Comparison of ENCODE assay signal across 8 cellular contexts in the genomic region with DNA sequence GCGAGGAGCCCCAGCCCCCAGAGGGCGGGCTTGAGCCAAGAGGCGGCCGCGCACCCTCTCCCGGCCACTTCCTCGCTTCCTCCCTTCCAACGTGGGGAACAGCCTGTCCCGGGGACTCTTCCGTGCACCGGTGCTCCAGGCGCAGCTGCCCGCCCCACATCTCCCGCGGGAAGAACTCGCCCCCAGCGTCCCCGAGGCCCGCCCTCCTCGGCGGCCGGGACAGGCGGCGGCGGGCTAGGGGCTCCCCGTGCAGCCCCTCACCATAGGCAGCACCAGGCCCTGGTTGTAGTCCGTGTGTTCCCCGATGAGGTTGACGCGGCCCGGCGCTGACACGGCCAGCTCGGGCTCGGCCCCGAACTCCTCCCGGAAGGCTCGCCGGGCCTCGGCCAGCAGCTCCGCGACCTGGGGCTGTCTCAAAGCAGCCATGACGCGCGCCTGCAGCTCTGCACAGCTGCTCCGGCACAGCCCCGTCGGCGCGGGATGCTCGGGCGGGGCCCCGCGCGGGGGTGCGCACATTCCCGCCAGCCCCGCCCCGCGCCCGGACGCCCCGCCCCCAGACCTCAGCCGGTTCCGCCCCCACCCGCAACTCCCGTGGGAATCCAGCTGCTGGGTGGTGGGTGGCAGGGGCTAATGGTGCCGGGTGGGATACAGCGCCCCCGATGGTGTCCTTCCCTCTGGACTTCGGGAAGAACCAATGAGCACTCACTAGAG. TPM values are rescaled to one million over a fixed set of nuclear protein-coding genes. Genes with fewer than 3 reads are reported as not detected.
DNase-seq lines count a peak whose midpoint lies in the region; ATAC-seq and TF ChIP-seq lines count a peak whose summit lies in the region.

A gene (minus strand): TSS at position 482 of the 711 bp plus-strand sequence. CDS start 56 bp downstream, at position 426.

- TF ChIP-seq EP300 in Ishikawa (IDR thresholded peaks at IDR 0.05; ENCODE audit: borderline replicate concordance) = no peak

- no peaks in the 10 kb centered on the region for H3K9me3 Mint-ChIP-seq in Calu3 (ENCODE audit: low read depth, unreplicated experiment)

- H3K9me3 ChIP-seq in right atrium auricular region = no peaks in the 10 kb centered on the region

- H3K4me3 Mint-ChIP-seq in Calu3 (ENCODE audit: low read depth, unreplicated experiment) = peak within 1 kb of the TSS; percentile 65

- BruUV-seq in Calu3 (replicated peaks; lab: Mats Ljungman, UMichigan) = no TSS peak

- H3K27ac Mint-ChIP-seq in Calu3 (ENCODE audit: unreplicated experiment) = no peak within 1 kb of the TSS

- intact Hi-C loops in Calu3 (cut with micrococcal nuclease; ENCODE audit: unreplicated experiment) = no loop called here
- intact Hi-C loops in T-helper 1 cell treated with Interleukin-12 subunit alpha and Interleukin-12 subunit beta and Interleukin-4 antibody, amounts not matched to agents 30 ng/mL and 1 ng/mL, for 36 hours (cut with micrococcal nuclease) = loop anchor here (1.0 to 2.0 kb wide), 3 partner anchors 14 to 62 kb away; a partner anchor contains a TSS

- CTCF ChIA-PET in Calu3 (lab: Charles Lee) = interaction anchor here (0.6 to 1.8 kb wide), 6 partner anchors 15 to 148 kb away, joined by 3 to 8 read pairs (median 4); a partner anchor contains a TSS

- peaks cover 32% of the 10 kb centered on the region for H3K36me3 Mint-ChIP-seq in Calu3 (ENCODE audit: insufficient read depth, unreplicated experiment)

- no peaks in the 10 kb centered on the region for H3K4me1 Mint-ChIP-seq in Calu3 (ENCODE audit: low read depth, unreplicated experiment)

- no peaks in the 10 kb centered on the region for H3K27me3 Mint-ChIP-seq in Calu3 (ENCODE audit: unreplicated experiment)

- TF ChIP-seq RAD21 in Ishikawa (IDR thresholded peaks at IDR 0.05; ENCODE audit: low read depth) = peak; percentile 64

- peak; percentile 57 for TF ChIP-seq CTCF in Calu3 (IDR thresholded peaks at IDR 0.05; ENCODE audit: unreplicated experiment)
- TF ChIP-seq CTCF in right atrium auricular region (IDR thresholded peaks at IDR 0.05) = peak in 1 of 2 donors; percentile 83

- peak; percentile 16 for ATAC-seq in GM19468 (IDR thresholded peaks at IDR 0.05; ENCODE audit: extremely low read depth, unreplicated experiment)
- no peak for ATAC-seq in GM21360 (IDR thresholded peaks at IDR 0.05; ENCODE audit: unreplicated experiment)

- DNase-seq in Calu3 (peak; percentile 83), amygdala (lab: John Stamatoyannopoulos, UW) (peak in 43 of 56 donors; percentile 8 to 83 (median 55)), right atrium auricular region (ENCODE audit: low spot score) (peak; percentile 80)

- no peaks in the 10 kb centered on the region for H3K27me3 ChIP-seq in right atrium auricular region
- no peaks in the 10 kb centered on the region for H3K27me3 ChIP-seq in rectal smooth muscle tissue (ENCODE audit: control insufficient read depth, insufficient read depth, low read length)

- H3K4me3 ChIP-seq in right atrium auricular region (peak within 1 kb of the TSS; percentile 64 to 79), rectal smooth muscle tissue (ENCODE audit: low read length) (peak within 1 kb of the TSS; percentile 72)

- peak within 1 kb of the TSS; percentile 71 for H3K9ac ChIP-seq in rectal smooth muscle tissue (ENCODE audit: low read length)

- peak within 1 kb of the TSS; percentile 90 to 92 for H3K27ac ChIP-seq in right atrium auricular region
- H3K27ac ChIP-seq in rectal smooth muscle tissue (ENCODE audit: low read depth, low read length) = peak within 1 kb of the TSS; percentile 83

- H3K36me3 ChIP-seq in right atrium auricular region = no peaks in the 10 kb centered on the region
- H3K36me3 ChIP-seq in rectal smooth muscle tissue (ENCODE audit: control insufficient read depth, insufficient read depth, low read length) = no peaks in the 10 kb centered on the region

- peaks cover 0 to 22% of the 10 kb centered on the region in 2 donors for H3K4me1 ChIP-seq in right atrium auricular region
- H3K4me1 ChIP-seq in rectal smooth muscle tissue (ENCODE audit: control insufficient read depth, insufficient read depth, low read length) = peaks cover 8% of the 10 kb centered on the region

TF ChIP-seq in Ishikawa, 13 proteins besides CTCF, POLR2A, EP300 and RAD21:
- TF ChIP-seq TAF1 (IDR thresholded peaks at IDR 0.05; ENCODE audit: low read depth) (peak; percentile 65), CREB1 (IDR thresholded peaks at IDR 0.05; ENCODE audit: low read depth) (no peak), YY1 (IDR thresholded peaks at IDR 0.05; ENCODE audit: low read depth) (peak; percentile 82), EGR1 (IDR thresholded peaks at IDR 0.05) (peak; percentile 29; the same call in 1 of the 2 replicates), ZBTB7A (IDR thresholded peaks at IDR 0.05; ENCODE audit: low read depth) (peak; percentile 71), NFIC (IDR thresholded peaks at IDR 0.05) (no peak), TEAD4 (IDR thresholded peaks at IDR 0.05) (0 out of 2 replicates have a peak, but pooled peaks have one; percentile 8)
- TF ChIP-seq, protein P1, sequence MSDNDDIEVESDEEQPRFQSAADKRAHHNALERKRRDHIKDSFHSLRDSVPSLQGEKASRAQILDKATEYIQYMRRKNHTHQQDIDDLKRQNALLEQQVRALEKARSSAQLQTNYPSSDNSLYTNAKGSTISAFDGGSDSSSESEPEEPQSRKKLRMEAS (IDR thresholded peaks at IDR 0.05) = peak; percentile 63
- TF ChIP-seq, protein P2, sequence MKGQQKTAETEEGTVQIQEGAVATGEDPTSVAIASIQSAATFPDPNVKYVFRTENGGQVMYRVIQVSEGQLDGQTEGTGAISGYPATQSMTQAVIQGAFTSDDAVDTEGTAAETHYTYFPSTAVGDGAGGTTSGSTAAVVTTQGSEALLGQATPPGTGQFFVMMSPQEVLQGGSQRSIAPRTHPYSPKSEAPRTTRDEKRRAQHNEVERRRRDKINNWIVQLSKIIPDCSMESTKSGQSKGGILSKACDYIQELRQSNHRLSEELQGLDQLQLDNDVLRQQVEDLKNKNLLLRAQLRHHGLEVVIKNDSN (IDR thresholded peaks at IDR 0.05) = no peak
- TF ChIP-seq, protein P3, sequence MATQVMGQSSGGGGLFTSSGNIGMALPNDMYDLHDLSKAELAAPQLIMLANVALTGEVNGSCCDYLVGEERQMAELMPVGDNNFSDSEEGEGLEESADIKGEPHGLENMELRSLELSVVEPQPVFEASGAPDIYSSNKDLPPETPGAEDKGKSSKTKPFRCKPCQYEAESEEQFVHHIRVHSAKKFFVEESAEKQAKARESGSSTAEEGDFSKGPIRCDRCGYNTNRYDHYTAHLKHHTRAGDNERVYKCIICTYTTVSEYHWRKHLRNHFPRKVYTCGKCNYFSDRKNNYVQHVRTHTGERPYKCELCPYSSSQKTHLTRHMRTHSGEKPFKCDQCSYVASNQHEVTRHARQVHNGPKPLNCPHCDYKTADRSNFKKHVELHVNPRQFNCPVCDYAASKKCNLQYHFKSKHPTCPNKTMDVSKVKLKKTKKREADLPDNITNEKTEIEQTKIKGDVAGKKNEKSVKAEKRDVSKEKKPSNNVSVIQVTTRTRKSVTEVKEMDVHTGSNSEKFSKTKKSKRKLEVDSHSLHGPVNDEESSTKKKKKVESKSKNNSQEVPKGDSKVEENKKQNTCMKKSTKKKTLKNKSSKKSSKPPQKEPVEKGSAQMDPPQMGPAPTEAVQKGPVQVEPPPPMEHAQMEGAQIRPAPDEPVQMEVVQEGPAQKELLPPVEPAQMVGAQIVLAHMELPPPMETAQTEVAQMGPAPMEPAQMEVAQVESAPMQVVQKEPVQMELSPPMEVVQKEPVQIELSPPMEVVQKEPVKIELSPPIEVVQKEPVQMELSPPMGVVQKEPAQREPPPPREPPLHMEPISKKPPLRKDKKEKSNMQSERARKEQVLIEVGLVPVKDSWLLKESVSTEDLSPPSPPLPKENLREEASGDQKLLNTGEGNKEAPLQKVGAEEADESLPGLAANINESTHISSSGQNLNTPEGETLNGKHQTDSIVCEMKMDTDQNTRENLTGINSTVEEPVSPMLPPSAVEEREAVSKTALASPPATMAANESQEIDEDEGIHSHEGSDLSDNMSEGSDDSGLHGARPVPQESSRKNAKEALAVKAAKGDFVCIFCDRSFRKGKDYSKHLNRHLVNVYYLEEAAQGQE (IDR thresholded peaks at IDR 0.05; ENCODE audit: low read depth) = no peak

RNA-seq across cellular contexts. Expression of the gene that starts here (rescaled TPM):
- total RNA-seq in Calu3 (2022) (20.4 and 20.5 TPM in 2 replicates), right atrium auricular region (10 to 100 TPM; 19.6 to 21.0 TPM)
- total RNA-seq in T-helper 1 cell treated with Interleukin-12 subunit alpha and Interleukin-12 subunit beta and Interleukin-4 antibody, amounts not matched to agents 30 ng/mL and 1 ng/mL, for 36 hours = 40.4 and 41.4 TPM in 2 replicates
